Comparison of ENCODE assay signal across 26 cellular contexts in genomic region chr4:2340272-2341061, GRCh38.
DNase-seq lines count a peak whose midpoint lies in the region; ATAC-seq, FAIRE-seq and TF ChIP-seq lines count a peak whose summit lies in the region.
"Had no signal": no experiment of that assay in that cellular context is flagged by ENCODE, and none has a peak within 500 bp of the region (broad histone marks: within the 10 kb centered on the region; RNA-seq: fewer than 3 reads in every experiment).

No MANE protein-coding gene starts in this region.

- H3K27ac ChIP-seq in K562 (ENCODE audit: extremely low read depth, low read depth, low read length) (no peak overlapping the region), aorta (ENCODE audit: low read depth in 1 of 2, low read length in 2 of 2) (no peak overlapping the region)
- H3K27ac ChIP-seq: esophagus muscularis mucosa, gastrocnemius medialis, SK-N-MC, uterus, VCaP had no signal

- no TSS peak for BruUV-seq in K562 (replicated peaks; lab: Mats Ljungman, UMichigan)

- no peak overlapping the region for H3K4me3 ChIP-seq in K562
- no peak overlapping the region for H3K4me3 ChIP-seq in aorta (ENCODE audit: low read length in 2 of 2)
- H3K4me3 ChIP-seq: esophagus muscularis mucosa, gastrocnemius medialis, HAP-1, SK-N-MC, uterus had no signal

- no peaks in the 10 kb centered on the region for H3K79me2 ChIP-seq in K562 (ENCODE audit: control insufficient read depth, insufficient read depth, low read length)

- CTCF ChIA-PET in K562 (lab: Yijun Ruan, JAX; ENCODE audit: low intra/inter-chr PET ratio): no interaction called here

- peak overlapping the region in 1 of 2 experiments; percentile 35; a peak in 1 of 4 replicates for H3K9ac ChIP-seq in K562 (ENCODE audit: insufficient read depth in 1 of 2, low read depth in 2 of 2, low read length in 2 of 2)

- H3K9me3 Mint-ChIP-seq in natural killer cell: no peaks in the 10 kb centered on the region
- H3K9me3 Mint-ChIP-seq: T-helper 2 cell treated with Interferon-gamma antibody and Interleukin-4, amounts not matched to agents 5 μg/mL and 100 μg/mL, for 36 hours had no signal

- in situ Hi-C loops in K562 (cut with MboI): no loop called here

- no peak for TF ChIP-seq EP300 in K562 (IDR thresholded peaks at IDR 0.05; ENCODE audit: low read length)

- DNase-seq in Right ventricle myocardium superior: peak; percentile 33
- DNase-seq in left cardiac atrium: no peak
- DNase-seq in K562 (ENCODE audit: extremely low read depth in 1 of 4, low spot score in 3 of 4): no peak
- peak; percentile 7 for DNase-seq in natural killer cell
- DNase-seq in aorta: peak; percentile 37 to 62
- DNase-seq in NCI-H1048 (lab: John Stamatoyannopoulos, UW): no peak
- no peak for DNase-seq in NCI-H1436 treated with DMSO at 0.1 percent for 48 hours (lab: John Stamatoyannopoulos, UW)
- DNase-seq: DMS153; effector memory CD4-positive, alpha-beta T cell; gastrocnemius medialis; GF-D8; hypothalamus; mammary epithelial cell; NCI-H2171; NCI-H526 treated with DMSO at 0.1 percent for 48 hours; occipital lobe; retina had no signal

- no peak for ATAC-seq in Right ventricle myocardium superior (ENCODE audit: poor library complexity)
- ATAC-seq in left cardiac atrium: no peak
- no peak for ATAC-seq in K562
- peak in 1 of 3 donors; percentile 13 for ATAC-seq in natural killer cell
- ATAC-seq in aorta (ENCODE audit: low FRiP score): peak; percentile 31
- ATAC-seq: gastrocnemius medialis had no signal

- TF ChIP-seq POLR2A in K562 (conservative IDR thresholded peaks at IDR 0.05): no peak

- peaks cover 0 to 10% of the 10 kb centered on the region in 2 experiments; a peak in 2 of 5 replicates for H3K4me1 ChIP-seq in K562 (replicated peaks in 1 of 2; ENCODE audit: control insufficient read depth in 2 of 2, insufficient read depth in 2 of 2, low read length in 2 of 2)
- no peaks in the 10 kb centered on the region for H3K4me1 ChIP-seq in aorta (ENCODE audit: control insufficient read depth in 1 of 2, insufficient read depth in 2 of 2, low read length in 2 of 2)
- H3K4me1 ChIP-seq: esophagus muscularis mucosa, gastrocnemius medialis, HAP-1, uterus had no signal

- H3K27ac Mint-ChIP-seq in natural killer cell: no peak overlapping the region
- H3K27ac Mint-ChIP-seq: activated naive CD8-positive, alpha-beta T cell; T-helper 2 cell treated with Interferon-gamma antibody and Interleukin-4, amounts not matched to agents 5 μg/mL and 100 μg/mL, for 36 hours had no signal

- no peak overlapping the region for H3K4me3 Mint-ChIP-seq in natural killer cell
- H3K4me3 Mint-ChIP-seq: activated naive CD8-positive, alpha-beta T cell; CD14-positive monocyte; T-helper 2 cell treated with Interferon-gamma antibody and Interleukin-4, amounts not matched to agents 5 μg/mL and 100 μg/mL, for 36 hours had no signal

- no peak for FAIRE-seq in K562 (lab: Jason Lieb, UNC)
- FAIRE-seq: keratinocyte had no signal

- POLR2A ChIA-PET in K562 (lab: Yijun Ruan, JAX): interaction anchor here (0.6 to 0.8 kb wide), 2 partner anchors 17 to 188 kb away, joined by 3 to 4 read pairs; no protein-coding TSS in a partner anchor

- no peaks in the 10 kb centered on the region for H3K27me3 ChIP-seq in K562 (ENCODE audit: control insufficient read depth in 2 of 2, insufficient read depth in 2 of 2, low read length in 2 of 2)
- no peaks in the 10 kb centered on the region for H3K27me3 ChIP-seq in aorta (ENCODE audit: control insufficient read depth in 1 of 2, insufficient read depth in 2 of 2, low read length in 1 of 2)
- H3K27me3 ChIP-seq: esophagus muscularis mucosa, gastrocnemius medialis, uterus had no signal

- TF ChIP-seq RAD21 in K562 (CRISPR knock-in tag; conservative IDR thresholded peaks at IDR 0.05 in 1 of 2, IDR thresholded peaks at IDR 0.05 in 1 of 2): no peak

- no peaks in the 10 kb centered on the region for H3K27me3 Mint-ChIP-seq in natural killer cell (ENCODE audit: low read depth in 2 of 2)
- H3K27me3 Mint-ChIP-seq: activated naive CD8-positive, alpha-beta T cell had no signal

- intact Hi-C loops in Right ventricle myocardium superior (cut with DNase I) (no loop called here), left cardiac atrium (cut with DNase I) (no loop called here), K562 (cut with micrococcal nuclease) (no loop called here), natural killer cell (cut with micrococcal nuclease) (no loop called here), aorta (cut with DNase I) (no loop called here)

- H2AFZ ChIP-seq in K562 (ENCODE audit: low read depth, low read length): no peak overlapping the region

- H3K9me3 ChIP-seq in K562 (replicated peaks; ENCODE audit: control insufficient read depth, insufficient read depth, low read depth, low read length): no peaks in the 10 kb centered on the region
- no peaks in the 10 kb centered on the region for H3K9me3 ChIP-seq in aorta (ENCODE audit: control insufficient read depth, low read length)
- H3K9me3 ChIP-seq: esophagus muscularis mucosa, gastrocnemius medialis, HAP-1, uterus had no signal

- H3K4me1 Mint-ChIP-seq in natural killer cell: peaks cover 12 to 13% of the 10 kb centered on the region in 2 donors

- TF ChIP-seq CTCF in K562 (IDR thresholded peaks at IDR 0.05 in 2 of 3, conservative IDR thresholded peaks at IDR 0.05 in 1 of 3; ENCODE audit: insufficient read depth in 2 of 3, low read depth in 1 of 3, low read length in 3 of 3) (no peak), natural killer cell (IDR thresholded peaks at IDR 0.05) (no peak)

- peaks cover 38% of the 10 kb centered on the region; the same call in 1 of the 3 replicates for H3K36me3 ChIP-seq in K562 (ENCODE audit: control insufficient read depth, insufficient read depth, low read length)
- H3K36me3 ChIP-seq in aorta (ENCODE audit: control insufficient read depth in 1 of 2, insufficient read depth in 2 of 2, low read length in 1 of 2): no peaks in the 10 kb centered on the region
- H3K36me3 ChIP-seq: gastrocnemius medialis, HAP-1, uterus had no signal

- H3K9me1 ChIP-seq in K562 (ENCODE audit: control insufficient read depth, insufficient read depth, low read length): peaks cover 6% of the 10 kb centered on the region

- peaks cover 6% of the 10 kb centered on the region for H3K36me3 Mint-ChIP-seq in natural killer cell
- H3K36me3 Mint-ChIP-seq: CD14-positive monocyte had no signal

- WGBS in K562 (ENCODE audit: insufficient coverage, low coverage, missing lambda C conversion rate): 88% methylated on average over 24 of the region's 27 CpGs
- WGBS in aorta, 2 donors: 93 to 94% methylated on average over 27 of the region's 27 CpGs

- peaks cover 6% of the 10 kb centered on the region; the same call in 1 of the 2 replicates for H4K20me1 ChIP-seq in K562 (replicated peaks; ENCODE audit: control insufficient read depth, insufficient read depth, low read length)

- H3K4me2 ChIP-seq in K562 (ENCODE audit: insufficient read depth, low read length): no peak overlapping the region

TF ChIP-seq in K562, 482 proteins besides CTCF, POLR2A, EP300 and RAD21:
- no peak for TF ChIP-seq ZNF780A (CRISPR knock-in tag; IDR thresholded peaks at IDR 0.05)
- no peak for TF ChIP-seq SIX5 (IDR thresholded peaks at IDR 0.05; ENCODE audit: borderline replicate concordance in 1 of 2, insufficient read depth in 1 of 2, low read depth in 1 of 2, low read length in 2 of 2)
- TF ChIP-seq POLR2G (IDR thresholded peaks at IDR 0.05; ENCODE audit: low read depth, low read length): peak; percentile 37; the same call in 1 of the 2 replicates

Comparison
In these comparisons a context has a peak if more than half of its experiments do, and no peak if none do; other contexts are left out.
1. DNase-seq: peak in Right ventricle myocardium superior (single experiment), natural killer cell (single experiment) and aorta (2 of 2); none in left cardiac atrium (single experiment), K562 (0 of 4), NCI-H1048 (single experiment) and NCI-H1436 treated with DMSO at 0.1 percent for 48 hours (single experiment).